In the genomic region with DNA sequence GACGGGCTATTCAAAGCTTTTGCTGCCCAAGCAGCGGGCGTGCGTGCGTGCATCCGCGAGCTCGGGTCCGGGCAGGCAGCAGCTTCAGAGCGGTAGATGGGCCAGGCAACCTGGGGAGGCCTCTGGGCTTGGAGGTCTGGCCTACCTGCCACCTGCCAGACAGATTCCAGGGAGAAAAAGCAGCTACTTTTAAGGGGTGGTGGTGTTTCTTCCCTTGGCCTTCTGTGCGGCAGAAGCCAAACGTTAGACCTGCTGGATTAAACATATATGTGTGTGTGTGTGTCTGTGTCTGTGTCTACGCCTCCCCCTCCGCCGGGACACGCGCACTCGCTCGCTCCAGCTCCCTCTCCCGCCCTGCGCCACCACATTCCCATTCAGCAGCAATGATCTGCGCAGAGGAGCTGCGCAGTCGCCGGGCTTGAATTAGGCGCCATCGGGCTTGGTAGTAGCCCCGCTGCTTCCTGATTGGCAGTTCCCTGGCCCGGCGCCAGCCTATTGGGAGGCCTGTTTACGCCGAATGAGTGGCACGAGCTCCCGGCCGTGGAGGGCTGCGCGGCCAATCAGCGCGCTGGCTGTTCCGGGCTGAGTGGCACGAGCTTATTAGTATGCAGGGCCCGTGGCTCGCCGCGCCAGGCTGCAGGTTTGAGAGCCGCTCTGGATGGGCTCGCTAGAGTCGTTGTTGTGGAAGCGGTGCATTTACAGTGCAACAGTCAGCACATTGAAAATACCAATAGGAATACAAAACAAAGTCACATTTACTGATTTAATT, we compare ENCODE assay signal across 8 cellular contexts. TPM values are rescaled to one million over a fixed set of nuclear protein-coding genes. Genes with fewer than 3 reads are reported as not detected.
A peak's percentile ranks its signal among the peaks of the same experiment; 100 is the strongest.
DNase-seq lines count a peak whose midpoint lies in the region; ATAC-seq and TF ChIP-seq lines count a peak whose summit lies in the region.

Gene BAHCC1, plus strand, starts transcription at position 627 of the 769 bp plus-strand sequence. CDS start 4,283 bp downstream, outside the sequence.

- peak within 1 kb of the TSS; percentile 9 for H2AK5ac ChIP-seq in trophoblast cell (ENCODE audit: low read length)

- ATAC-seq in GM18502 (IDR thresholded peaks at IDR 0.05; ENCODE audit: poor library complexity, unreplicated experiment) (peak; percentile 63), left cardiac atrium (peak; percentile 74 to 86), HG02763 (IDR thresholded peaks at IDR 0.05; ENCODE audit: unreplicated experiment) (no peak)

- peak within 1 kb of the TSS; percentile 93 for H3K4ac ChIP-seq in trophoblast cell (ENCODE audit: low read depth, low read length)

- H3K36me3 ChIP-seq in trophoblast cell (ENCODE audit: control insufficient read depth in 1 of 2, insufficient read depth in 2 of 2, low read length in 2 of 2) (peaks cover 2 to 5% of the 10 kb centered on the region in 2 experiments), tibial nerve (no peaks in the 10 kb centered on the region)

- peak within 1 kb of the TSS; percentile 95 for H3K4me2 ChIP-seq in trophoblast cell (ENCODE audit: low read length)

- H2BK12ac ChIP-seq in trophoblast cell (ENCODE audit: low read length), result peak within 1 kb of the TSS; percentile 37

- H2BK5ac ChIP-seq in trophoblast cell (ENCODE audit: low read depth, low read length, poor library complexity), result peak within 1 kb of the TSS; percentile 90

- H2AFZ ChIP-seq in trophoblast cell (ENCODE audit: insufficient read depth, low read length, poor library complexity), result no peak within 1 kb of the TSS

- peak; percentile 96 to 98 for TF ChIP-seq POLR2A in tibial nerve (IDR thresholded peaks at IDR 0.05)

- DNase-seq in NCI-H1694 treated with DMSO at 0.1 percent for 48 hours (lab: John Stamatoyannopoulos, UW) (peak; percentile 99), T-helper 22 cell (ENCODE audit: low read depth) (peak; percentile 53), anterior cingulate cortex (lab: John Stamatoyannopoulos, UW) (peak; percentile 97 to 100 (median 100)), left cardiac atrium (peak; percentile 100), trophoblast cell (peak; percentile 99), tibial nerve (ENCODE audit: low spot score in 2 of 2) (peak; percentile 100)

- H2BK120ac ChIP-seq in trophoblast cell (ENCODE audit: insufficient read depth, low read length, poor library complexity), result peak within 1 kb of the TSS; percentile 71

- H4K91ac ChIP-seq in trophoblast cell (ENCODE audit: low read depth, low read length), result peak within 1 kb of the TSS; percentile 78

- H3K27me3 ChIP-seq in trophoblast cell (ENCODE audit: insufficient read depth, low read length) (peaks cover 10% of the 10 kb centered on the region), tibial nerve (no peaks in the 10 kb centered on the region)

- TF ChIP-seq EP300 in tibial nerve (IDR thresholded peaks at IDR 0.05), result peak; percentile 88 to 100

- H3K4me1 ChIP-seq in trophoblast cell (ENCODE audit: control insufficient read depth in 1 of 2, insufficient read depth in 2 of 2, low read length in 2 of 2) (peaks cover 18 to 27% of the 10 kb centered on the region in 2 experiments), tibial nerve (peaks cover 0 to 49% (median 34%) of the 10 kb centered on the region in 4 donors)

- H4K8ac ChIP-seq in trophoblast cell (ENCODE audit: low read depth, low read length), result peak within 1 kb of the TSS; percentile 87

- H4K12ac ChIP-seq in trophoblast cell (ENCODE audit: low read depth, low read length), result peak within 1 kb of the TSS; percentile 1

- H3K14ac ChIP-seq in trophoblast cell (ENCODE audit: low read length), result peak within 1 kb of the TSS; percentile 80

- peaks cover 37% of the 10 kb centered on the region for H3K79me1 ChIP-seq in trophoblast cell (ENCODE audit: low read length)

- WGBS in trophoblast cell (ENCODE audit: extremely low coverage, insufficient coverage, insufficient read length), result no CpG with 5 or more reads among the region's 49 CpGs
- 0 to 1% methylated on average over 42 to 49 of the region's 49 CpGs for WGBS in tibial nerve, 2 donors

- H3K18ac ChIP-seq in trophoblast cell (ENCODE audit: low read length), result peak within 1 kb of the TSS; percentile 89

- peaks cover 22% of the 10 kb centered on the region for H3K79me2 ChIP-seq in trophoblast cell (ENCODE audit: control insufficient read depth, insufficient read depth, low read length, poor library complexity)

- intact Hi-C loops in left cardiac atrium (cut with DNase I), result loop anchor here (5.0 to 10.0 kb wide), 2 partner anchors 103 to 140 kb away; no protein-coding TSS in a partner anchor

- H3K9me3 ChIP-seq in trophoblast cell (ENCODE audit: insufficient read depth, low read depth, low read length) (peaks cover 4% of the 10 kb centered on the region), tibial nerve (no peaks in the 10 kb centered on the region)

- H3K9ac ChIP-seq in trophoblast cell (ENCODE audit: low read length), result peak within 1 kb of the TSS; percentile 92

- peak within 1 kb of the TSS; percentile 89 for H3K23ac ChIP-seq in trophoblast cell (ENCODE audit: low read length)

- peak within 1 kb of the TSS; percentile 92 for H3K27ac ChIP-seq in trophoblast cell (ENCODE audit: low read depth, low read length)
- peak within 1 kb of the TSS; percentile 83 to 100 (median 97) for H3K27ac ChIP-seq in tibial nerve

- TF ChIP-seq CTCF in tibial nerve (IDR thresholded peaks at IDR 0.05), result peak in 2 of 5 experiments; percentile 16 to 53

- H3K4me3 ChIP-seq in trophoblast cell (ENCODE audit: low read depth, low read length), result peak within 1 kb of the TSS; percentile 78
- H3K4me3 ChIP-seq in tibial nerve, result peak within 1 kb of the TSS; percentile 69 to 89 (median 78)

RNA-seq across cellular contexts. Expression of gene BAHCC1, which starts in this region (rescaled TPM):
- total RNA-seq in left cardiac atrium, result 1 to 10 TPM; 8.3 to 9.9 TPM
- polyA plus RNA-seq in trophoblast cell (2013), result 2.8 and 3.1 TPM in 2 replicates
- 10 to 100 TPM; 15.1 to 38.7 (median 27.4) TPM for total RNA-seq in tibial nerve
